Comparison of ENCODE assay signal across 1 cellular context in the genomic region with DNA sequence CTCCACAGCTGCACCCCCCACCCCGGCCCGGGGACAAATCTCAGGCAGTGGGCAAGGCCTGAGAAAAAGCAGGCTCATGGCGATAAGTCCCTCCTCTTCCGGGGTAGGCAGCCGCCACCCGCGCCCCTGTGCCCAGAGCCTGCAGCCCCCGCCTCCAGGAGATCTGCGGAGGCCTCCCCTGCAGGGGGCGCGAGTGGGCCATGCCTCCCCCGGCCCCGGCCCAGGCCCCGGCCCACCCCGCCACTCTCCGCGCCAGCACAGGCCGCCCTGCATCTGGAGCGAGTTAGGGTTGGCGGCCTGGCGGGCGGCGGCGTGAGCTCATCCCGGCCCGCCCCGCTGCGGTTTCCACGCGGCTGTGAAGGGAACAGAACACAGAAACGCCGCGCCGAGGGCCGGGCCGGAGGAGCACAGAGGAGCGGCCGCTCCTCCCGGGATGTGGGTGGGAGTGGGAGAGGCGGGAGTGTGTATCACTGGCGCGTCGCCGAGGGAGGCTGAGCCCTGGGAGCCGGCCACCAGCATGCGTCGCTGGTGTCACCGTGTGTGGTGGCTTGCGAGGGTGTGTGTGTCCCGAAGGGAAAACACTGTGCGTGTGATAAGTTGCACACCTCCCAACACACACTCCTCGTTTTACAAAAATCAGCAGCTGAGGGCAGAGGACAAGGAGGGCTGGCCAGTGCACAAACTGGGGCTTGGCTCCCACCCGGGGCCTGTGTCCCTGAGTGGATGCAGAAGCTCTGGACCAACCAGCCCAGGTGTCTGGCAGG.
TF ChIP-seq lines count a peak whose summit lies in the region.

No MANE protein-coding gene starts in this region.

TF ChIP-seq in HEK293, 187 proteins besides CTCF, POLR2A, EP300 and RAD21 (continued from another document and continues in another):
- TF ChIP-seq, protein P1, sequence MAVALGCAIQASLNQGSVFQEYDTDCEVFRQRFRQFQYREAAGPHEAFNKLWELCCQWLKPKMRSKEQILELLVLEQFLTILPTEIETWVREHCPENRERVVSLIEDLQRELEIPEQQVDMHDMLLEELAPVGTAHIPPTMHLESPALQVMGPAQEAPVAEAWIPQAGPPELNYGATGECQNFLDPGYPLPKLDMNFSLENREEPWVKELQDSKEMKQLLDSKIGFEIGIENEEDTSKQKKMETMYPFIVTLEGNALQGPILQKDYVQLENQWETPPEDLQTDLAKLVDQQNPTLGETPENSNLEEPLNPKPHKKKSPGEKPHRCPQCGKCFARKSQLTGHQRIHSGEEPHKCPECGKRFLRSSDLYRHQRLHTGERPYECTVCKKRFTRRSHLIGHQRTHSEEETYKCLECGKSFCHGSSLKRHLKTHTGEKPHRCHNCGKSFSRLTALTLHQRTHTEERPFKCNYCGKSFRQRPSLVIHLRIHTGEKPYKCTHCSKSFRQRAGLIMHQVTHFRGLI (tag by site-specific recombination; IDR thresholded peaks at IDR 0.05): no peak
- no peak for TF ChIP-seq ZNF777 (tag by site-specific recombination; IDR thresholded peaks at IDR 0.05; ENCODE audit: borderline replicate concordance)
- TF ChIP-seq, protein P2, sequence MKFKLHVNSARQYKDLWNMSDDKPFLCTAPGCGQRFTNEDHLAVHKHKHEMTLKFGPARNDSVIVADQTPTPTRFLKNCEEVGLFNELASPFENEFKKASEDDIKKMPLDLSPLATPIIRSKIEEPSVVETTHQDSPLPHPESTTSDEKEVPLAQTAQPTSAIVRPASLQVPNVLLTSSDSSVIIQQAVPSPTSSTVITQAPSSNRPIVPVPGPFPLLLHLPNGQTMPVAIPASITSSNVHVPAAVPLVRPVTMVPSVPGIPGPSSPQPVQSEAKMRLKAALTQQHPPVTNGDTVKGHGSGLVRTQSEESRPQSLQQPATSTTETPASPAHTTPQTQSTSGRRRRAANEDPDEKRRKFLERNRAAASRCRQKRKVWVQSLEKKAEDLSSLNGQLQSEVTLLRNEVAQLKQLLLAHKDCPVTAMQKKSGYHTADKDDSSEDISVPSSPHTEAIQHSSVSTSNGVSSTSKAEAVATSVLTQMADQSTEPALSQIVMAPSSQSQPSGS (tag by site-specific recombination; IDR thresholded peaks at IDR 0.05; ENCODE audit: low read depth): no peak
- TF ChIP-seq, protein P3, sequence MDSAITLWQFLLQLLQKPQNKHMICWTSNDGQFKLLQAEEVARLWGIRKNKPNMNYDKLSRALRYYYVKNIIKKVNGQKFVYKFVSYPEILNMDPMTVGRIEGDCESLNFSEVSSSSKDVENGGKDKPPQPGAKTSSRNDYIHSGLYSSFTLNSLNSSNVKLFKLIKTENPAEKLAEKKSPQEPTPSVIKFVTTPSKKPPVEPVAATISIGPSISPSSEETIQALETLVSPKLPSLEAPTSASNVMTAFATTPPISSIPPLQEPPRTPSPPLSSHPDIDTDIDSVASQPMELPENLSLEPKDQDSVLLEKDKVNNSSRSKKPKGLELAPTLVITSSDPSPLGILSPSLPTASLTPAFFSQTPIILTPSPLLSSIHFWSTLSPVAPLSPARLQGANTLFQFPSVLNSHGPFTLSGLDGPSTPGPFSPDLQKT (IDR thresholded peaks at IDR 0.05; ENCODE audit: borderline replicate concordance, low read depth, low read length): no peak
- TF ChIP-seq, protein P4, sequence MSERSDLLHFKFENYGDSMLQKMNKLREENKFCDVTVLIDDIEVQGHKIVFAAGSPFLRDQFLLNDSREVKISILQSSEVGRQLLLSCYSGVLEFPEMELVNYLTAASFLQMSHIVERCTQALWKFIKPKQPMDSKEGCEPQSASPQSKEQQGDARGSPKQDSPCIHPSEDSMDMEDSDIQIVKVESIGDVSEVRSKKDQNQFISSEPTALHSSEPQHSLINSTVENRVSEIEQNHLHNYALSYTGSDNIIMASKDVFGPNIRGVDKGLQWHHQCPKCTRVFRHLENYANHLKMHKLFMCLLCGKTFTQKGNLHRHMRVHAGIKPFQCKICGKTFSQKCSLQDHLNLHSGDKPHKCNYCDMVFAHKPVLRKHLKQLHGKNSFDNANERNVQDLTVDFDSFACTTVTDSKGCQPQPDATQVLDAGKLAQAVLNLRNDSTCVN (tag by site-specific recombination; optimal IDR thresholded peaks at IDR 0.05): peak; percentile 49
- TF ChIP-seq SETDB1 (IDR thresholded peaks at IDR 0.05; ENCODE audit: insufficient read length, low read length): no peak
- TF ChIP-seq, protein P5, sequence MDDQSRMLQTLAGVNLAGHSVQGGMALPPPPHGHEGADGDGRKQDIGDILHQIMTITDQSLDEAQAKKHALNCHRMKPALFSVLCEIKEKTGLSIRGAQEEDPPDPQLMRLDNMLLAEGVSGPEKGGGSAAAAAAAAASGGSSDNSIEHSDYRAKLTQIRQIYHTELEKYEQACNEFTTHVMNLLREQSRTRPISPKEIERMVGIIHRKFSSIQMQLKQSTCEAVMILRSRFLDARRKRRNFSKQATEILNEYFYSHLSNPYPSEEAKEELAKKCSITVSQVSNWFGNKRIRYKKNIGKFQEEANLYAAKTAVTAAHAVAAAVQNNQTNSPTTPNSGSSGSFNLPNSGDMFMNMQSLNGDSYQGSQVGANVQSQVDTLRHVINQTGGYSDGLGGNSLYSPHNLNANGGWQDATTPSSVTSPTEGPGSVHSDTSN (CRISPR knock-in tag; IDR thresholded peaks at IDR 0.05): 0 out of 2 replicates have a peak, but pooled peaks have one; percentile 27
- no peak for TF ChIP-seq ZNF654 (tag by site-specific recombination; IDR thresholded peaks at IDR 0.05; ENCODE audit: low read depth)
- no peak for TF ChIP-seq ZNF473 (tag by site-specific recombination; IDR thresholded peaks at IDR 0.05)
- TF ChIP-seq YY2 (tag by site-specific recombination; IDR thresholded peaks at IDR 0.05): no peak
- TF ChIP-seq KLF7 (tag by site-specific recombination; IDR thresholded peaks at IDR 0.05; ENCODE audit: borderline replicate concordance): 0 out of 2 replicates have a peak, but pooled peaks have one; percentile 22
- TF ChIP-seq ZFHX2 (tag by site-specific recombination; conservative IDR thresholded peaks at IDR 0.05): peak; percentile 95
- TF ChIP-seq, protein P6, sequence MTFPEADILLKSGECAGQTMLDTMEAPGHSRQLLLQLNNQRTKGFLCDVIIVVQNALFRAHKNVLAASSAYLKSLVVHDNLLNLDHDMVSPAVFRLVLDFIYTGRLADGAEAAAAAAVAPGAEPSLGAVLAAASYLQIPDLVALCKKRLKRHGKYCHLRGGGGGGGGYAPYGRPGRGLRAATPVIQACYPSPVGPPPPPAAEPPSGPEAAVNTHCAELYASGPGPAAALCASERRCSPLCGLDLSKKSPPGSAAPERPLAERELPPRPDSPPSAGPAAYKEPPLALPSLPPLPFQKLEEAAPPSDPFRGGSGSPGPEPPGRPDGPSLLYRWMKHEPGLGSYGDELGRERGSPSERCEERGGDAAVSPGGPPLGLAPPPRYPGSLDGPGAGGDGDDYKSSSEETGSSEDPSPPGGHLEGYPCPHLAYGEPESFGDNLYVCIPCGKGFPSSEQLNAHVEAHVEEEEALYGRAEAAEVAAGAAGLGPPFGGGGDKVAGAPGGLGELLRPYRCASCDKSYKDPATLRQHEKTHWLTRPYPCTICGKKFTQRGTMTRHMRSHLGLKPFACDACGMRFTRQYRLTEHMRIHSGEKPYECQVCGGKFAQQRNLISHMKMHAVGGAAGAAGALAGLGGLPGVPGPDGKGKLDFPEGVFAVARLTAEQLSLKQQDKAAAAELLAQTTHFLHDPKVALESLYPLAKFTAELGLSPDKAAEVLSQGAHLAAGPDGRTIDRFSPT (tag by site-specific recombination; IDR thresholded peaks at IDR 0.05): no peak
- TF ChIP-seq, protein P7, sequence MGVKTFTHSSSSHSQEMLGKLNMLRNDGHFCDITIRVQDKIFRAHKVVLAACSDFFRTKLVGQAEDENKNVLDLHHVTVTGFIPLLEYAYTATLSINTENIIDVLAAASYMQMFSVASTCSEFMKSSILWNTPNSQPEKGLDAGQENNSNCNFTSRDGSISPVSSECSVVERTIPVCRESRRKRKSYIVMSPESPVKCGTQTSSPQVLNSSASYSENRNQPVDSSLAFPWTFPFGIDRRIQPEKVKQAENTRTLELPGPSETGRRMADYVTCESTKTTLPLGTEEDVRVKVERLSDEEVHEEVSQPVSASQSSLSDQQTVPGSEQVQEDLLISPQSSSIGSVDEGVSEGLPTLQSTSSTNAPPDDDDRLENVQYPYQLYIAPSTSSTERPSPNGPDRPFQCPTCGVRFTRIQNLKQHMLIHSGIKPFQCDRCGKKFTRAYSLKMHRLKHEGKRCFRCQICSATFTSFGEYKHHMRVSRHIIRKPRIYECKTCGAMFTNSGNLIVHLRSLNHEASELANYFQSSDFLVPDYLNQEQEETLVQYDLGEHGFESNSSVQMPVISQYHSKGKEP (tag by site-specific recombination; IDR thresholded peaks at IDR 0.05): no peak
- TF ChIP-seq ZNF514 (tag by site-specific recombination; IDR thresholded peaks at IDR 0.05): no peak
- TF ChIP-seq, protein P8, sequence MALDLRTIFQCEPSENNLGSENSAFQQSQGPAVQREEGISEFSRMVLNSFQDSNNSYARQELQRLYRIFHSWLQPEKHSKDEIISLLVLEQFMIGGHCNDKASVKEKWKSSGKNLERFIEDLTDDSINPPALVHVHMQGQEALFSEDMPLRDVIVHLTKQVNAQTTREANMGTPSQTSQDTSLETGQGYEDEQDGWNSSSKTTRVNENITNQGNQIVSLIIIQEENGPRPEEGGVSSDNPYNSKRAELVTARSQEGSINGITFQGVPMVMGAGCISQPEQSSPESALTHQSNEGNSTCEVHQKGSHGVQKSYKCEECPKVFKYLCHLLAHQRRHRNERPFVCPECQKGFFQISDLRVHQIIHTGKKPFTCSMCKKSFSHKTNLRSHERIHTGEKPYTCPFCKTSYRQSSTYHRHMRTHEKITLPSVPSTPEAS (tag by site-specific recombination; IDR thresholded peaks at IDR 0.05): 0 out of 2 replicates have a peak, but pooled peaks have one; percentile 14
- TF ChIP-seq, protein P9, sequence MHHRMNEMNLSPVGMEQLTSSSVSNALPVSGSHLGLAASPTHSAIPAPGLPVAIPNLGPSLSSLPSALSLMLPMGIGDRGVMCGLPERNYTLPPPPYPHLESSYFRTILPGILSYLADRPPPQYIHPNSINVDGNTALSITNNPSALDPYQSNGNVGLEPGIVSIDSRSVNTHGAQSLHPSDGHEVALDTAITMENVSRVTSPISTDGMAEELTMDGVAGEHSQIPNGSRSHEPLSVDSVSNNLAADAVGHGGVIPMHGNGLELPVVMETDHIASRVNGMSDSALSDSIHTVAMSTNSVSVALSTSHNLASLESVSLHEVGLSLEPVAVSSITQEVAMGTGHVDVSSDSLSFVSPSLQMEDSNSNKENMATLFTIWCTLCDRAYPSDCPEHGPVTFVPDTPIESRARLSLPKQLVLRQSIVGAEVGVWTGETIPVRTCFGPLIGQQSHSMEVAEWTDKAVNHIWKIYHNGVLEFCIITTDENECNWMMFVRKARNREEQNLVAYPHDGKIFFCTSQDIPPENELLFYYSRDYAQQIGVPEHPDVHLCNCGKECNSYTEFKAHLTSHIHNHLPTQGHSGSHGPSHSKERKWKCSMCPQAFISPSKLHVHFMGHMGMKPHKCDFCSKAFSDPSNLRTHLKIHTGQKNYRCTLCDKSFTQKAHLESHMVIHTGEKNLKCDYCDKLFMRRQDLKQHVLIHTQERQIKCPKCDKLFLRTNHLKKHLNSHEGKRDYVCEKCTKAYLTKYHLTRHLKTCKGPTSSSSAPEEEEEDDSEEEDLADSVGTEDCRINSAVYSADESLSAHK (tag by site-specific recombination; IDR thresholded peaks at IDR 0.05): no peak
- no peak for TF ChIP-seq ZNF423 (tag by site-specific recombination; IDR thresholded peaks at IDR 0.05)
- TF ChIP-seq, protein P10, sequence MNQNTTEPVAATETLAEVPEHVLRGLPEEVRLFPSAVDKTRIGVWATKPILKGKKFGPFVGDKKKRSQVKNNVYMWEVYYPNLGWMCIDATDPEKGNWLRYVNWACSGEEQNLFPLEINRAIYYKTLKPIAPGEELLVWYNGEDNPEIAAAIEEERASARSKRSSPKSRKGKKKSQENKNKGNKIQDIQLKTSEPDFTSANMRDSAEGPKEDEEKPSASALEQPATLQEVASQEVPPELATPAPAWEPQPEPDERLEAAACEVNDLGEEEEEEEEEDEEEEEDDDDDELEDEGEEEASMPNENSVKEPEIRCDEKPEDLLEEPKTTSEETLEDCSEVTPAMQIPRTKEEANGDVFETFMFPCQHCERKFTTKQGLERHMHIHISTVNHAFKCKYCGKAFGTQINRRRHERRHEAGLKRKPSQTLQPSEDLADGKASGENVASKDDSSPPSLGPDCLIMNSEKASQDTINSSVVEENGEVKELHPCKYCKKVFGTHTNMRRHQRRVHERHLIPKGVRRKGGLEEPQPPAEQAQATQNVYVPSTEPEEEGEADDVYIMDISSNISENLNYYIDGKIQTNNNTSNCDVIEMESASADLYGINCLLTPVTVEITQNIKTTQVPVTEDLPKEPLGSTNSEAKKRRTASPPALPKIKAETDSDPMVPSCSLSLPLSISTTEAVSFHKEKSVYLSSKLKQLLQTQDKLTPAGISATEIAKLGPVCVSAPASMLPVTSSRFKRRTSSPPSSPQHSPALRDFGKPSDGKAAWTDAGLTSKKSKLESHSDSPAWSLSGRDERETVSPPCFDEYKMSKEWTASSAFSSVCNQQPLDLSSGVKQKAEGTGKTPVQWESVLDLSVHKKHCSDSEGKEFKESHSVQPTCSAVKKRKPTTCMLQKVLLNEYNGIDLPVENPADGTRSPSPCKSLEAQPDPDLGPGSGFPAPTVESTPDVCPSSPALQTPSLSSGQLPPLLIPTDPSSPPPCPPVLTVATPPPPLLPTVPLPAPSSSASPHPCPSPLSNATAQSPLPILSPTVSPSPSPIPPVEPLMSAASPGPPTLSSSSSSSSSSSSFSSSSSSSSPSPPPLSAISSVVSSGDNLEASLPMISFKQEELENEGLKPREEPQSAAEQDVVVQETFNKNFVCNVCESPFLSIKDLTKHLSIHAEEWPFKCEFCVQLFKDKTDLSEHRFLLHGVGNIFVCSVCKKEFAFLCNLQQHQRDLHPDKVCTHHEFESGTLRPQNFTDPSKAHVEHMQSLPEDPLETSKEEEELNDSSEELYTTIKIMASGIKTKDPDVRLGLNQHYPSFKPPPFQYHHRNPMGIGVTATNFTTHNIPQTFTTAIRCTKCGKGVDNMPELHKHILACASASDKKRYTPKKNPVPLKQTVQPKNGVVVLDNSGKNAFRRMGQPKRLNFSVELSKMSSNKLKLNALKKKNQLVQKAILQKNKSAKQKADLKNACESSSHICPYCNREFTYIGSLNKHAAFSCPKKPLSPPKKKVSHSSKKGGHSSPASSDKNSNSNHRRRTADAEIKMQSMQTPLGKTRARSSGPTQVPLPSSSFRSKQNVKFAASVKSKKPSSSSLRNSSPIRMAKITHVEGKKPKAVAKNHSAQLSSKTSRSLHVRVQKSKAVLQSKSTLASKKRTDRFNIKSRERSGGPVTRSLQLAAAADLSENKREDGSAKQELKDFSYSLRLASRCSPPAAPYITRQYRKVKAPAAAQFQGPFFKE (tag by site-specific recombination; IDR thresholded peaks at IDR 0.05; ENCODE audit: borderline replicate concordance): no peak
- peak; percentile 96 for TF ChIP-seq ZBTB20 (tag by site-specific recombination; IDR thresholded peaks at IDR 0.05)
- TF ChIP-seq ZNF501 (tag by site-specific recombination; IDR thresholded peaks at IDR 0.05): 0 out of 2 replicates have a peak, but pooled peaks have one; percentile 4
- no peak for TF ChIP-seq ZNF585B (tag by site-specific recombination; IDR thresholded peaks at IDR 0.05)
- TF ChIP-seq, protein P11, sequence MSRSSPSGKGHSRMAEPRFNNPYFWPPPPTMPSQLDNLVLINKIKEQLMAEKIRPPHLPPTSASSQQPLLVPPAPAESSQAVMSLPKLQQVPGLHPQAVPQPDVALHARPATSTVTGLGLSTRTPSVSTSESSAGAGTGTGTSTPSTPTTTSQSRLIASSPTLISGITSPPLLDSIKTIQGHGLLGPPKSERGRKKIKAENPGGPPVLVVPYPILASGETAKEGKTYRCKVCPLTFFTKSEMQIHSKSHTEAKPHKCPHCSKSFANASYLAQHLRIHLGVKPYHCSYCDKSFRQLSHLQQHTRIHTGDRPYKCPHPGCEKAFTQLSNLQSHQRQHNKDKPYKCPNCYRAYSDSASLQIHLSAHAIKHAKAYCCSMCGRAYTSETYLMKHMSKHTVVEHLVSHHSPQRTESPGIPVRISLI (tag by site-specific recombination; IDR thresholded peaks at IDR 0.05): no peak
- no peak for TF ChIP-seq ZBTB1 (tag by site-specific recombination; IDR thresholded peaks at IDR 0.05)
- peak; percentile 64; the same call in 1 of the 2 replicates for TF ChIP-seq GLIS2 (tag by site-specific recombination; IDR thresholded peaks at IDR 0.05)
- TF ChIP-seq ZNF660 (tag by site-specific recombination; IDR thresholded peaks at IDR 0.05): 0 out of 2 replicates have a peak, but pooled peaks have one; percentile 46
- TF ChIP-seq ZNF155 (tag by site-specific recombination; IDR thresholded peaks at IDR 0.05): no peak
